Comparison of ENCODE assay signal across 11 cellular contexts in the genomic region with DNA sequence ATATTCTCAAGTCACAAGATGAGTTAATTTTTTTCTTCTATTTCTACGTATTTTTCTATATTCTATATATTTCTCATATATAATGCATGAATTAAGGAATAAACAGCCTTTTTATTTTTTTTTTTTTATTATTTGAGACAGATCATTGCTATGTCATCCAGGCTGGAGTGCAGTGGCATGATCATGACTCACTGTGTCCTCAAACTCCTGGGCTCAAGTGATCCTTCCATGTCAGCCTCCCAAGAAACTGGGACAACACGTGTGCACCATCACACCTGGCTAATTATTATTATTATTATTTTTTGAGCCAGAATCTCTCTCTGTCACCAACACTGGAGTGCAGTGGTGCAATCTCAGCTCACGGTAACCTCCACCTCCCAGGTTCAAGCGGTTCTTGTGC. TPM values are rescaled to one million over a fixed set of nuclear protein-coding genes. Genes with fewer than 3 reads are reported as not detected.
DNase-seq lines count a peak whose midpoint lies in the region; ATAC-seq and TF ChIP-seq lines count a peak whose summit lies in the region.
"Had no signal": no experiment of that assay in that cellular context is flagged by ENCODE, and none has a peak within 500 bp of the region (broad histone marks: within the 10 kb centered on the region; RNA-seq: fewer than 3 reads in every experiment).

No MANE protein-coding gene starts in this region.

- no peak for TF ChIP-seq EP300 in sigmoid colon (IDR thresholded peaks at IDR 0.05)

- H3K27ac Mint-ChIP-seq in activated T-helper 1 cell treated with anti-CD3 and anti-CD28 coated beads, Interleukin-12 subunit alpha, Interleukin-12 subunit beta, Interleukin-2, Interleukin-4 antibody, amounts not matched to agents 30 ng/mL and 10 ng/mL and 1 ng/mL, durations not matched to agents 14 hours and 24 hours and 36 hours, result peak overlapping the region; percentile 86

- no peak for TF ChIP-seq POLR2A in sigmoid colon (IDR thresholded peaks at IDR 0.05)

- WGBS in GM23248 (ENCODE audit: low coverage in 1 of 2, low lambda C conversion rate in 2 of 2, missing lambda C conversion rate in 2 of 2), 2 experiments, result 44 to 46% methylated on average over 4 of the region's 4 CpGs
- 84 to 89% methylated on average over 4 of the region's 4 CpGs for WGBS in sigmoid colon, 2 donors

- peak; percentile 57 for DNase-seq in GM23248
- no peak for DNase-seq in activated T-helper 1 cell treated with anti-CD3 and anti-CD28 coated beads, Interleukin-12 subunit alpha, Interleukin-12 subunit beta, Interleukin-2, Interleukin-4 antibody, amounts not matched to agents 30 ng/mL and 10 ng/mL and 1 ng/mL, durations not matched to agents 14 hours and 24 hours and 36 hours (ENCODE audit: low spot score)
- peak; percentile 20 for DNase-seq in iris pigment epithelial cell (ENCODE audit: low read depth)
- no peak for DNase-seq in cortex of kidney (lab: John Stamatoyannopoulos, UW)
- no peak for DNase-seq in colonic mucosa
- DNase-seq in sigmoid colon, result no peak
- DNase-seq: NCI-H1436 treated with DMSO at 0.1 percent for 48 hours had no signal

- H4K20me1 ChIP-seq in GM23248 (ENCODE audit: insufficient read depth), result no peaks in the 10 kb centered on the region

- no peaks in the 10 kb centered on the region for H3K9me3 Mint-ChIP-seq in activated T-helper 1 cell treated with anti-CD3 and anti-CD28 coated beads, Interleukin-12 subunit alpha, Interleukin-12 subunit beta, Interleukin-2, Interleukin-4 antibody, amounts not matched to agents 30 ng/mL and 10 ng/mL and 1 ng/mL, durations not matched to agents 14 hours and 24 hours and 36 hours

- H3K9ac ChIP-seq in GM23248 (peak overlapping the region; percentile 94), colonic mucosa (ENCODE audit: low read depth in 2 of 2, low read length in 2 of 2) (no peak overlapping the region)

- H3K27ac ChIP-seq in ACC112 (ENCODE audit: low read depth, low read length) (peak overlapping the region; percentile 79), GM23248 (peak overlapping the region; percentile 96), colonic mucosa (no peak overlapping the region), sigmoid colon (peak overlapping the region in 2 of 4 donors; percentile 92 to 93)

- H3K4me3 ChIP-seq in ACC112 (ENCODE audit: low read depth, low read length) (peak overlapping the region; percentile 93), GM23248 (peak overlapping the region; percentile 79), colonic mucosa (no peak overlapping the region), sigmoid colon (no peak overlapping the region)

- H3K36me3 ChIP-seq in ACC112 (ENCODE audit: insufficient read depth, low read length) (peaks cover 21% of the 10 kb centered on the region), GM23248 (ENCODE audit: low read depth) (peaks cover 19% of the 10 kb centered on the region), colonic mucosa (no peaks in the 10 kb centered on the region), sigmoid colon (peaks cover 0 to 47% (median 1%) of the 10 kb centered on the region in 4 donors)

- H3F3A ChIP-seq in GM23248 (ENCODE audit: insufficient read depth), result peaks cover 32% of the 10 kb centered on the region

- H2AFZ ChIP-seq in ACC112 (ENCODE audit: low read length, unreplicated experiment), result no peak overlapping the region
- no peak overlapping the region for H2AFZ ChIP-seq in GM23248

- H3K27me3 Mint-ChIP-seq in activated T-helper 1 cell treated with anti-CD3 and anti-CD28 coated beads, Interleukin-12 subunit alpha, Interleukin-12 subunit beta, Interleukin-2, Interleukin-4 antibody, amounts not matched to agents 30 ng/mL and 10 ng/mL and 1 ng/mL, durations not matched to agents 14 hours and 24 hours and 36 hours (ENCODE audit: insufficient read depth), result peaks cover 8% of the 10 kb centered on the region

- TF ChIP-seq CTCF in colonic mucosa (IDR thresholded peaks at IDR 0.05), result no peak
- TF ChIP-seq CTCF in sigmoid colon (IDR thresholded peaks at IDR 0.05), result no peak

- in situ Hi-C loops in GM23248 (cut with MboI), result no loop called here

- peaks cover 48% of the 10 kb centered on the region for H3K79me2 ChIP-seq in ACC112 (ENCODE audit: control insufficient read depth, insufficient read depth, low read length, unreplicated experiment)
- peaks cover 52% of the 10 kb centered on the region for H3K79me2 ChIP-seq in GM23248 (ENCODE audit: insufficient read depth)

- ATAC-seq in GM21529 (IDR thresholded peaks at IDR 0.05; ENCODE audit: unreplicated experiment), result no peak
- ATAC-seq: esophagus mucosa had no signal

- H3K4me1 ChIP-seq in ACC112 (ENCODE audit: control insufficient read depth, insufficient read depth, low read length, unreplicated experiment), result peaks cover 23% of the 10 kb centered on the region
- peaks cover 23% of the 10 kb centered on the region for H3K4me1 ChIP-seq in GM23248 (ENCODE audit: insufficient read depth)
- H3K4me1 ChIP-seq in colonic mucosa, result no peaks in the 10 kb centered on the region
- peaks cover 0 to 15% (median 6%) of the 10 kb centered on the region in 4 donors for H3K4me1 ChIP-seq in sigmoid colon

- H3K36me3 Mint-ChIP-seq in activated T-helper 1 cell treated with anti-CD3 and anti-CD28 coated beads, Interleukin-12 subunit alpha, Interleukin-12 subunit beta, Interleukin-2, Interleukin-4 antibody, amounts not matched to agents 30 ng/mL and 10 ng/mL and 1 ng/mL, durations not matched to agents 14 hours and 24 hours and 36 hours (ENCODE audit: low read depth), result peaks cover 12% of the 10 kb centered on the region

- H3K4me1 Mint-ChIP-seq in activated T-helper 1 cell treated with anti-CD3 and anti-CD28 coated beads, Interleukin-12 subunit alpha, Interleukin-12 subunit beta, Interleukin-2, Interleukin-4 antibody, amounts not matched to agents 30 ng/mL and 10 ng/mL and 1 ng/mL, durations not matched to agents 14 hours and 24 hours and 36 hours (ENCODE audit: low read depth), result peaks cover 28% of the 10 kb centered on the region

- peak overlapping the region; percentile 88 for H3K4me3 Mint-ChIP-seq in activated T-helper 1 cell treated with anti-CD3 and anti-CD28 coated beads, Interleukin-12 subunit alpha, Interleukin-12 subunit beta, Interleukin-2, Interleukin-4 antibody, amounts not matched to agents 30 ng/mL and 10 ng/mL and 1 ng/mL, durations not matched to agents 14 hours and 24 hours and 36 hours

- no peaks in the 10 kb centered on the region for H3K9me2 ChIP-seq in GM23248 (ENCODE audit: insufficient read depth)

- H3K27me3 ChIP-seq in ACC112 (ENCODE audit: insufficient read depth, low read length) (no peaks in the 10 kb centered on the region), GM23248 (replicated peaks; ENCODE audit: insufficient read depth) (no peaks in the 10 kb centered on the region), colonic mucosa (no peaks in the 10 kb centered on the region), sigmoid colon (no peaks in the 10 kb centered on the region)
- H3K27me3 ChIP-seq: upper lobe of left lung had no signal

- intact Hi-C loops in activated T-helper 1 cell treated with anti-CD3 and anti-CD28 coated beads, Interleukin-12 subunit alpha, Interleukin-12 subunit beta, Interleukin-2, Interleukin-4 antibody, amounts not matched to agents 30 ng/mL and 10 ng/mL and 1 ng/mL, durations not matched to agents 14 hours and 24 hours and 36 hours (cut with micrococcal nuclease), result no loop called here
- intact Hi-C loops in colonic mucosa (cut with DNase I) (loop anchor here (5.0 kb wide), 1 partner anchor 57 kb away; a partner anchor contains a TSS), sigmoid colon (cut with DNase I) (no loop called here)

- H3K4me2 ChIP-seq in GM23248 (ENCODE audit: unreplicated experiment), result peak overlapping the region; percentile 84

- no peaks in the 10 kb centered on the region for H3K9me3 ChIP-seq in GM23248 (ENCODE audit: low read depth)
- no peaks in the 10 kb centered on the region for H3K9me3 ChIP-seq in colonic mucosa
- H3K9me3 ChIP-seq in sigmoid colon, result no peaks in the 10 kb centered on the region
- H3K9me3 ChIP-seq: upper lobe of left lung had no signal

RNA-seq across cellular contexts. Expression of a gene that starts 1.5 kb away (rescaled TPM):
- total RNA-seq in GM23248 (2014; rRNA removed; shearing (Covaris generic)), result 35.6 and 38.3 TPM in 2 replicates
- polyA plus RNA-seq in GM23248 (2016; fragmentation: Nextera tagmentation; extraction: Ambion mirVana) (24.1 and 24.3 TPM in 2 replicates), sigmoid colon (10 to 100 TPM in 1 of 3 donors, 1 to 10 TPM in 2; 4.6 to 27.4 (median 7.2) TPM)
- 4.4 and 6.2 TPM in 2 replicates for total RNA-seq in activated T-helper 1 cell treated with anti-CD3 and anti-CD28 coated beads, Interleukin-12 subunit alpha, Interleukin-12 subunit beta, Interleukin-2, Interleukin-4 antibody, amounts not matched to agents 30 ng/mL and 10 ng/mL and 1 ng/mL, durations not matched to agents 14 hours and 24 hours and 36 hours
- total RNA-seq in colonic mucosa (10 to 100 TPM; 52.5 to 65.6 TPM), sigmoid colon (10 to 100 TPM; 17.2 to 33.9 (median 26.1) TPM)

RNA-seq across cellular contexts. Expression of a gene that starts 58.3 kb away (rescaled TPM):
- 15.0 and 24.5 TPM in 2 replicates for total RNA-seq in GM23248 (2014; rRNA removed; shearing (Covaris generic))
- polyA plus RNA-seq in GM23248 (2016; fragmentation: Nextera tagmentation; extraction: Ambion mirVana), result 21.8 and 24.6 TPM in 2 replicates
- total RNA-seq in activated T-helper 1 cell treated with anti-CD3 and anti-CD28 coated beads, Interleukin-12 subunit alpha, Interleukin-12 subunit beta, Interleukin-2, Interleukin-4 antibody, amounts not matched to agents 30 ng/mL and 10 ng/mL and 1 ng/mL, durations not matched to agents 14 hours and 24 hours and 36 hours, result 32.6 and 36.2 TPM in 2 replicates
- total RNA-seq in colonic mucosa, result 10 to 100 TPM; 20.1 to 28.6 TPM
- 10 to 100 TPM in 3 of 4 donors, 1 to 10 TPM in 1; 9.7 to 16.8 (median 13.3) TPM for total RNA-seq in sigmoid colon
- 10 to 100 TPM; 10.8 to 12.3 (median 11.6) TPM for polyA plus RNA-seq in sigmoid colon

Comparison
In these comparisons a context has a peak if more than half of its experiments do, and no peak if none do; other contexts are left out.
1. H3K4me3 ChIP-seq: peak in ACC112 (single experiment) and GM23248 (single experiment); none in colonic mucosa (single experiment) and sigmoid colon (0 of 4).
2. DNase-seq: peak in GM23248 (single experiment) and iris pigment epithelial cell (single experiment); none in activated T-helper 1 cell treated with anti-CD3 and anti-CD28 coated beads, Interleukin-12 subunit alpha, Interleukin-12 subunit beta, Interleukin-2, Interleukin-4 antibody, amounts not matched to agents 30 ng/mL and 10 ng/mL and 1 ng/mL, durations not matched to agents 14 hours and 24 hours and 36 hours (single experiment), cortex of kidney (single experiment), colonic mucosa (single experiment) and sigmoid colon (single experiment).